1 cellular context compared by ENCODE assay signal in genomic region chr16:4322121-4323035, GRCh38.
TF ChIP-seq lines count a peak whose summit lies in the region.

No MANE protein-coding gene starts in this region.

TF ChIP-seq in SK-N-SH, 30 proteins besides CTCF, POLR2A, EP300 and RAD21 (continued from another document):
- TF ChIP-seq, protein P1, sequence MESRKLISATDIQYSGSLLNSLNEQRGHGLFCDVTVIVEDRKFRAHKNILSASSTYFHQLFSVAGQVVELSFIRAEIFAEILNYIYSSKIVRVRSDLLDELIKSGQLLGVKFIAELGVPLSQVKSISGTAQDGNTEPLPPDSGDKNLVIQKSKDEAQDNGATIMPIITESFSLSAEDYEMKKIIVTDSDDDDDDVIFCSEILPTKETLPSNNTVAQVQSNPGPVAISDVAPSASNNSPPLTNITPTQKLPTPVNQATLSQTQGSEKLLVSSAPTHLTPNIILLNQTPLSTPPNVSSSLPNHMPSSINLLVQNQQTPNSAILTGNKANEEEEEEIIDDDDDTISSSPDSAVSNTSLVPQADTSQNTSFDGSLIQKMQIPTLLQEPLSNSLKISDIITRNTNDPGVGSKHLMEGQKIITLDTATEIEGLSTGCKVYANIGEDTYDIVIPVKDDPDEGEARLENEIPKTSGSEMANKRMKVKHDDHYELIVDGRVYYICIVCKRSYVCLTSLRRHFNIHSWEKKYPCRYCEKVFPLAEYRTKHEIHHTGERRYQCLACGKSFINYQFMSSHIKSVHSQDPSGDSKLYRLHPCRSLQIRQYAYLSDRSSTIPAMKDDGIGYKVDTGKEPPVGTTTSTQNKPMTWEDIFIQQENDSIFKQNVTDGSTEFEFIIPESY (IDR thresholded peaks at IDR 0.05; ENCODE audit: borderline replicate concordance, low read depth): no peak
- TF ChIP-seq SIN3A (IDR thresholded peaks at IDR 0.05; ENCODE audit: borderline replicate concordance, low read depth, low read length): no peak
- no peak for TF ChIP-seq MEF2A (IDR thresholded peaks at IDR 0.05; ENCODE audit: borderline replicate concordance, low read depth)
- TF ChIP-seq GATA2 (CRISPR knock-in tag; IDR thresholded peaks at IDR 0.05): no peak
- no peak for TF ChIP-seq FOSL2 (IDR thresholded peaks at IDR 0.05; ENCODE audit: borderline replicate concordance, low read depth)
- no peak for TF ChIP-seq TEAD4 (IDR thresholded peaks at IDR 0.05; ENCODE audit: borderline replicate concordance, insufficient read depth)
- no peak for TF ChIP-seq RXRA (IDR thresholded peaks at IDR 0.05; ENCODE audit: borderline replicate concordance, low read depth)
